8 cellular contexts compared by ENCODE assay signal in the genomic region with DNA sequence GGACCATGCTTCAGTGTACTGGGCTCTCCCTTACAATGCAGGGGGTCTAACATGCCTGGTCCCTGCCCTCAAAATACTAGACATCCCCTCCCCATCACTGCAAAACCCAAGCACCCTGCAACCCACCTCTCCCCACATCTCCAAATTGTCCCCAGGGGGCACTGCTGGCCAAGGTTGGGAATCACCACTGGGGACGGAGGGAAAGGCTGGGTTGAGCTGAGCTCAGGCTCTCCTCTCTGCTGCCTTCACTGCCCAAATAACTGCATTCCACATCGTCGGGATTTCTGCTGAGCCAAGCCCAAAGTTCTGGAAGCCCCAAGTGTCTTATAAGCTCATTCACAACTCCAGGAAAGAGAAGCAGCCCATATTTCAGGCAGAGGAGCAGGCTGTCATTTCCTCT.
DNase-seq lines count a peak whose midpoint lies in the region; ATAC-seq and TF ChIP-seq lines count a peak whose summit lies in the region.

No MANE protein-coding gene starts in this region.

- no peaks in the 10 kb centered on the region for H3K9me3 Mint-ChIP-seq in type B pancreatic cell

- no peak overlapping the region for H3K27ac Mint-ChIP-seq in type B pancreatic cell

- H3K4me1 Mint-ChIP-seq in type B pancreatic cell (ENCODE audit: unreplicated experiment): peaks cover 10% of the 10 kb centered on the region

- H3K36me3 Mint-ChIP-seq in type B pancreatic cell: peaks cover 16% of the 10 kb centered on the region

- H3K27me3 Mint-ChIP-seq in type B pancreatic cell: no peaks in the 10 kb centered on the region

- no peak for ATAC-seq in GM19035 (IDR thresholded peaks at IDR 0.05; ENCODE audit: unreplicated experiment)
- ATAC-seq in GM18498 (IDR thresholded peaks at IDR 0.05; ENCODE audit: unreplicated experiment): no peak

- H3K36me3 ChIP-seq in H7 (replicated peaks; ENCODE audit: control insufficient read depth, insufficient read depth, low read length): no peaks in the 10 kb centered on the region; the same call in 1 of the 2 replicates

- TF ChIP-seq CTCF in type B pancreatic cell (conservative IDR thresholded peaks at IDR 0.05): peak; percentile 58

- DNase-seq in Ammon's horn (ENCODE audit: low spot score) (peak; percentile 35), H7 (peak; percentile 75), amniotic epithelial cell (ENCODE audit: low read depth) (peak; percentile 44), islet precursor cell (peak; percentile 92), type B pancreatic cell (ENCODE audit: extremely low spot score, unreplicated experiment) (no peak), NCI-H446 treated with DMSO at 0.1 percent for 48 hours (lab: John Stamatoyannopoulos, UW) (no peak)

- no peak overlapping the region for H3K4me3 Mint-ChIP-seq in type B pancreatic cell

- no peak overlapping the region for H3K4me3 ChIP-seq in H7 (ENCODE audit: insufficient read depth, low read depth, low read length)

- no peaks in the 10 kb centered on the region for H3K27me3 ChIP-seq in H7 (ENCODE audit: control insufficient read depth, insufficient read depth, low read length)

Comparison
In these comparisons a context has a peak if more than half of its experiments do, and no peak if none do; other contexts are left out.
1. DNase-seq: peak in Ammon's horn (single experiment), H7 (single experiment), amniotic epithelial cell (single experiment) and islet precursor cell (single experiment); none in type B pancreatic cell (single experiment) and NCI-H446 treated with DMSO at 0.1 percent for 48 hours (single experiment).